In genomic region chr9:6106576-6107339, GRCh38 we compare ENCODE assay signal across 8 cellular contexts.
A peak's percentile ranks its signal among the peaks of the same experiment; 100 is the strongest.
DNase-seq lines count a peak whose midpoint lies in the region; ATAC-seq and TF ChIP-seq lines count a peak whose summit lies in the region.

No MANE protein-coding gene starts in this region.

- H3K4me1 ChIP-seq in Panc1 (ENCODE audit: control insufficient read depth, insufficient read depth, low read length): no peaks in the 10 kb centered on the region

- intact Hi-C loops in Panc1 (cut with micrococcal nuclease; ENCODE audit: unreplicated experiment): no loop called here

- DNase-seq in Ammon's horn (ENCODE audit: low spot score) (peak; percentile 69), Panc1 (ENCODE audit: low read depth, low spot score) (no peak), erythroblast (lab: John Stamatoyannopoulos, UW) (peak; percentile 4 to 27), NCI-H524 treated with DMSO at 0.1 percent for 48 hours (lab: John Stamatoyannopoulos, UW) (no peak), NCI-H2029 (lab: John Stamatoyannopoulos, UW) (no peak)

- no peaks in the 10 kb centered on the region for H3K27me3 ChIP-seq in Panc1 (ENCODE audit: control insufficient read depth, insufficient read depth, low read length)

- POLR2A ChIA-PET in Panc1 (lab: Charles Lee): interaction anchor here (0.5 kb wide), 1 partner anchor 10 kb away, joined by 5 read pairs; no protein-coding TSS in a partner anchor

- H3K4me3 ChIP-seq in Panc1 (ENCODE audit: low read depth in 2 of 2, low read length in 2 of 2): no peak overlapping the region

- H3K36me3 ChIP-seq in Panc1 (ENCODE audit: control insufficient read depth, insufficient read depth, low read length): no peaks in the 10 kb centered on the region

- H3K36me3 Mint-ChIP-seq in nephron (ENCODE audit: low read depth): no peaks in the 10 kb centered on the region

- no peaks in the 10 kb centered on the region for H3K9me3 ChIP-seq in Panc1 (ENCODE audit: control insufficient read depth, insufficient read depth, low read depth, low read length)

- TF ChIP-seq POLR2A in erythroblast (IDR thresholded peaks at IDR 0.05; ENCODE audit: low read length): no peak

- peaks cover 23% of the 10 kb centered on the region for H3K4me1 Mint-ChIP-seq in nephron

- H3K9me3 Mint-ChIP-seq in nephron: no peaks in the 10 kb centered on the region

- TF ChIP-seq CTCF in Panc1 (IDR thresholded peaks at IDR 0.05): peak; percentile 29; the same call in 1 of the 2 replicates
- TF ChIP-seq CTCF in nephron (IDR thresholded peaks at IDR 0.05; ENCODE audit: unreplicated experiment in 3 of 3): peak; percentile 29 to 46 (median 45)

- no peak overlapping the region for H3K4me3 Mint-ChIP-seq in nephron

- ATAC-seq in GM18867 (IDR thresholded peaks at IDR 0.05; ENCODE audit: unreplicated experiment): peak; percentile 73
- ATAC-seq in HG03196 (IDR thresholded peaks at IDR 0.05; ENCODE audit: unreplicated experiment): peak; percentile 79
- peak; percentile 69 for ATAC-seq in Panc1

- peak overlapping the region; percentile 64 to 83 (median 74) for H3K27ac Mint-ChIP-seq in nephron

- CTCF ChIA-PET in Panc1 (lab: Charles Lee): no interaction called here

- no peaks in the 10 kb centered on the region for H3K27me3 Mint-ChIP-seq in nephron (ENCODE audit: low read depth)

- BruUV-seq in Panc1 (replicated peaks; lab: Mats Ljungman, UMichigan): no TSS peak

- no peak overlapping the region for H3K27ac ChIP-seq in Panc1 (ENCODE audit: low read length)

- in situ Hi-C loops in Panc1 (cut with HindIII; ENCODE audit: low pct_unique_long_range_greater_than_20kb, low sequenced_read_pairs): no loop called here

Comparison
In these comparisons a context has a peak if more than half of its experiments do, and no peak if none do; other contexts are left out.
1. DNase-seq: peak in Ammon's horn (single experiment) and erythroblast (2 of 2); none in Panc1 (single experiment), NCI-H524 treated with DMSO at 0.1 percent for 48 hours (single experiment) and NCI-H2029 (single experiment).
2. Peak in every context shown above with its lines, with median percentiles within 50 percentile points of each other: ATAC-seq.